Comparison of ENCODE assay signal across 2 cellular contexts in genomic region chr2:126837926-126838717, GRCh38.
TF ChIP-seq lines count a peak whose summit lies in the region.

No MANE protein-coding gene starts in this region.

TF ChIP-seq in A549, 52 proteins besides CTCF, POLR2A, EP300 and RAD21 (continued from another document):
- no peak for TF ChIP-seq HES2 (IDR thresholded peaks at IDR 0.05)
- TF ChIP-seq ZFP36 (IDR thresholded peaks at IDR 0.05; ENCODE audit: borderline replicate concordance, partially characterized antibody), result no peak
- TF ChIP-seq ZC3H11A (IDR thresholded peaks at IDR 0.05), result no peak
- no peak for TF ChIP-seq POLR2AphosphoS2 (conservative IDR thresholded peaks at IDR 0.05; ENCODE audit: low read length)
- no peak for TF ChIP-seq KDM1A (IDR thresholded peaks at IDR 0.05; ENCODE audit: low read depth)

TF ChIP-seq in WTC11, 78 proteins besides CTCF, POLR2A, EP300 and RAD21 (continued from another document):
- TF ChIP-seq, protein P1, sequence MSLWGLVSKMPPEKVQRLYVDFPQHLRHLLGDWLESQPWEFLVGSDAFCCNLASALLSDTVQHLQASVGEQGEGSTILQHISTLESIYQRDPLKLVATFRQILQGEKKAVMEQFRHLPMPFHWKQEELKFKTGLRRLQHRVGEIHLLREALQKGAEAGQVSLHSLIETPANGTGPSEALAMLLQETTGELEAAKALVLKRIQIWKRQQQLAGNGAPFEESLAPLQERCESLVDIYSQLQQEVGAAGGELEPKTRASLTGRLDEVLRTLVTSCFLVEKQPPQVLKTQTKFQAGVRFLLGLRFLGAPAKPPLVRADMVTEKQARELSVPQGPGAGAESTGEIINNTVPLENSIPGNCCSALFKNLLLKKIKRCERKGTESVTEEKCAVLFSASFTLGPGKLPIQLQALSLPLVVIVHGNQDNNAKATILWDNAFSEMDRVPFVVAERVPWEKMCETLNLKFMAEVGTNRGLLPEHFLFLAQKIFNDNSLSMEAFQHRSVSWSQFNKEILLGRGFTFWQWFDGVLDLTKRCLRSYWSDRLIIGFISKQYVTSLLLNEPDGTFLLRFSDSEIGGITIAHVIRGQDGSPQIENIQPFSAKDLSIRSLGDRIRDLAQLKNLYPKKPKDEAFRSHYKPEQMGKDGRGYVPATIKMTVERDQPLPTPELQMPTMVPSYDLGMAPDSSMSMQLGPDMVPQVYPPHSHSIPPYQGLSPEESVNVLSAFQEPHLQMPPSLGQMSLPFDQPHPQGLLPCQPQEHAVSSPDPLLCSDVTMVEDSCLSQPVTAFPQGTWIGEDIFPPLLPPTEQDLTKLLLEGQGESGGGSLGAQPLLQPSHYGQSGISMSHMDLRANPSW (CRISPR knock-in tag; conservative IDR thresholded peaks at IDR 0.05; ENCODE audit: low read depth), result no peak
- TF ChIP-seq ZNF138 (CRISPR knock-in tag; conservative IDR thresholded peaks at IDR 0.05) (no peak), GRHL2 (CRISPR knock-in tag; IDR thresholded peaks at IDR 0.05; ENCODE audit: insufficient replicate concordance, severe bottlenecking) (no peak), TEAD4 (CRISPR knock-in tag; IDR thresholded peaks at IDR 0.05) (no peak), ATF2 (CRISPR knock-in tag; IDR thresholded peaks at IDR 0.05; ENCODE audit: borderline replicate concordance, low read depth) (no peak), MXD4 (CRISPR knock-in tag; IDR thresholded peaks at IDR 0.05; ENCODE audit: borderline replicate concordance) (no peak), ZNF263 (CRISPR knock-in tag; IDR thresholded peaks at IDR 0.05; ENCODE audit: low read depth) (no peak), NFATC4 (CRISPR knock-in tag; IDR thresholded peaks at IDR 0.05) (no peak), MYBL2 (CRISPR knock-in tag; IDR thresholded peaks at IDR 0.05) (no peak)
- TF ChIP-seq, protein P2, sequence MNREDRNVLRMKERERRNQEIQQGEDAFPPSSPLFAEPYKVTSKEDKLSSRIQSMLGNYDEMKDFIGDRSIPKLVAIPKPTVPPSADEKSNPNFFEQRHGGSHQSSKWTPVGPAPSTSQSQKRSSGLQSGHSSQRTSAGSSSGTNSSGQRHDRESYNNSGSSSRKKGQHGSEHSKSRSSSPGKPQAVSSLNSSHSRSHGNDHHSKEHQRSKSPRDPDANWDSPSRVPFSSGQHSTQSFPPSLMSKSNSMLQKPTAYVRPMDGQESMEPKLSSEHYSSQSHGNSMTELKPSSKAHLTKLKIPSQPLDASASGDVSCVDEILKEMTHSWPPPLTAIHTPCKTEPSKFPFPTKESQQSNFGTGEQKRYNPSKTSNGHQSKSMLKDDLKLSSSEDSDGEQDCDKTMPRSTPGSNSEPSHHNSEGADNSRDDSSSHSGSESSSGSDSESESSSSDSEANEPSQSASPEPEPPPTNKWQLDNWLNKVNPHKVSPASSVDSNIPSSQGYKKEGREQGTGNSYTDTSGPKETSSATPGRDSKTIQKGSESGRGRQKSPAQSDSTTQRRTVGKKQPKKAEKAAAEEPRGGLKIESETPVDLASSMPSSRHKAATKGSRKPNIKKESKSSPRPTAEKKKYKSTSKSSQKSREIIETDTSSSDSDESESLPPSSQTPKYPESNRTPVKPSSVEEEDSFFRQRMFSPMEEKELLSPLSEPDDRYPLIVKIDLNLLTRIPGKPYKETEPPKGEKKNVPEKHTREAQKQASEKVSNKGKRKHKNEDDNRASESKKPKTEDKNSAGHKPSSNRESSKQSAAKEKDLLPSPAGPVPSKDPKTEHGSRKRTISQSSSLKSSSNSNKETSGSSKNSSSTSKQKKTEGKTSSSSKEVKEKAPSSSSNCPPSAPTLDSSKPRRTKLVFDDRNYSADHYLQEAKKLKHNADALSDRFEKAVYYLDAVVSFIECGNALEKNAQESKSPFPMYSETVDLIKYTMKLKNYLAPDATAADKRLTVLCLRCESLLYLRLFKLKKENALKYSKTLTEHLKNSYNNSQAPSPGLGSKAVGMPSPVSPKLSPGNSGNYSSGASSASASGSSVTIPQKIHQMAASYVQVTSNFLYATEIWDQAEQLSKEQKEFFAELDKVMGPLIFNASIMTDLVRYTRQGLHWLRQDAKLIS (CRISPR knock-in tag; IDR thresholded peaks at IDR 0.05; ENCODE audit: borderline replicate concordance), result no peak
